In the genomic region with DNA sequence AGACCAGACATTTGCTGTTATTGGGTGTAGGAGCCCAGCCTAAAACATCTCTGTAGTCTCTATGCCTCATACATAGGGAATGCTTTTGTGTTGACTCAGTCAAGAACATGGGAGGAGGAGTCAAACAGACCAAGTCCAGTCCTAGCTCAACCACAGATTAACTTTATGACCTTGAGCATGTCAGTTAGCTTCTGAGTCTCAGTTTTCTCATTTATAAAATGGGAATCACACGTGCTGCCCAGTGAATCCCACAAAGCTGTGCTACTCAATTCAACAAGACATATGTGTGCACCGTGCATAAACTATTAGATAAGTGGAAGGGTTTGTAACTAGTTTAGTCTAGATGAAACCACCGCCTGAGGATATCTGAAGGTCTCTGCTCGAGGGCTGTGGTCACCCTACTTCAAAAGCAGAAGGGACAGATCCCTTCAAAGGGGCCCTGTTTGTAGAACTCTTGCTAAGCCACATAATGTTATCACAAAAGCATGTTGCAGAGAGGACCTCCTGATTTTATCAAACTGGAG, we compare ENCODE assay signal across 13 cellular contexts.
DNase-seq lines count a peak whose midpoint lies in the region; ATAC-seq, FAIRE-seq and TF ChIP-seq lines count a peak whose summit lies in the region.
"Had no signal": no experiment of that assay in that cellular context is flagged by ENCODE, and none has a peak within 500 bp of the region (broad histone marks: within the 10 kb centered on the region; RNA-seq: fewer than 3 reads in every experiment).

No MANE protein-coding gene starts in this region.

- H3K27me3 ChIP-seq in HepG2 (ENCODE audit: control insufficient read depth in 1 of 2, insufficient read depth in 2 of 2, low read length in 2 of 2) = peaks cover 1 to 4% of the 10 kb centered on the region in 2 experiments; a peak in 1 of 5 replicates
- H3K27me3 ChIP-seq: suprapubic skin had no signal

- POLR2A ChIA-PET in HepG2 (lab: Yijun Ruan, JAX) = no interaction called here

- peak; percentile 85 for ATAC-seq in HepG2
- no peak for ATAC-seq in stimulated activated naive B cell treated with anti-CD40 and anti-IgM and Interleukin-4, amounts not matched to agents 10 μg/mL and 1 μg/mL and 100 μg/mL, for 72 hours (replicated peaks)
- ATAC-seq in HG02763 (IDR thresholded peaks at IDR 0.05; ENCODE audit: unreplicated experiment) = no peak
- ATAC-seq: natural killer cell treated with Interleukin-12 subunit alpha and Interleukin-12 subunit beta and Interleukin-15 and Interleukin-18, amount 100 ng/mL, for 72 hours had no signal

- DNase-seq in AG08395 (ENCODE audit: low spot score) (peak; percentile 83), NCI-H226 (peak; percentile 81), cardiac fibroblast (ENCODE audit: low read depth in 2 of 2) (peak; percentile 64 to 89), HepG2 (ENCODE audit: low spot score) (peak; percentile 75), NCI-H446 treated with DMSO at 0.1 percent for 48 hours (lab: John Stamatoyannopoulos, UW) (no peak), HT-29 (ENCODE audit: low spot score) (no peak)
- DNase-seq in stimulated activated naive B cell treated with anti-CD40 and anti-IgM and Interleukin-4, amounts not matched to agents 10 μg/mL and 1 μg/mL and 100 μg/mL, for 72 hours = no peak
- DNase-seq: hippocampal formation, NCI-H1105 treated with DMSO at 0.1 percent for 48 hours had no signal

- H3K4me1 Mint-ChIP-seq in stimulated activated naive B cell treated with anti-CD40 and anti-IgM and Interleukin-4, amounts not matched to agents 10 μg/mL and 1 μg/mL and 100 μg/mL, for 72 hours = no peaks in the 10 kb centered on the region
- H3K4me1 Mint-ChIP-seq: B cell had no signal

- H3K27ac Mint-ChIP-seq in stimulated activated naive B cell treated with anti-CD40 and anti-IgM and Interleukin-4, amounts not matched to agents 10 μg/mL and 1 μg/mL and 100 μg/mL, for 72 hours = no peak overlapping the region
- H3K27ac Mint-ChIP-seq: B cell; natural killer cell treated with Interleukin-12 subunit alpha and Interleukin-12 subunit beta and Interleukin-15 and Interleukin-18, amount 100 ng/mL, for 72 hours had no signal

- TF ChIP-seq EP300 in HepG2 (IDR thresholded peaks at IDR 0.05; ENCODE audit: low read depth in 2 of 2, low read length in 2 of 2) (no peak), HepG2 (CRISPR knock-in tag; IDR thresholded peaks at IDR 0.05; ENCODE audit: borderline replicate concordance) (no peak)

- WGBS in HepG2 (ENCODE audit: low lambda C conversion rate) = 5% methylated on average over 4 of the region's 4 CpGs

- in situ Hi-C loops in HepG2 (cut with HindIII; ENCODE audit: extremely low pct_ligation_motif_present, low pct_unique_long_range_greater_than_20kb) = loop anchor here (10.0 kb wide), 3 partner anchors 482 to 882 kb away; no protein-coding TSS in a partner anchor

- no peak overlapping the region for H3K9ac ChIP-seq in HepG2 (ENCODE audit: insufficient read depth, low read depth, low read length)

- H3K9me3 ChIP-seq in HepG2 (ENCODE audit: low read length) = no peaks in the 10 kb centered on the region
- H3K9me3 ChIP-seq: suprapubic skin had no signal

- intact Hi-C loops in HepG2 (cut with micrococcal nuclease; ENCODE audit: unreplicated experiment) = loop anchor here (5.0 to 10.0 kb wide), 2 partner anchors 172 to 879 kb away; no protein-coding TSS in a partner anchor

- no peak for TF ChIP-seq POLR2A in HepG2 (IDR thresholded peaks at IDR 0.05; ENCODE audit: insufficient read depth in 1 of 2, low read depth in 2 of 2, low read length in 2 of 2)

- no peaks in the 10 kb centered on the region for H3K36me3 Mint-ChIP-seq in stimulated activated naive B cell treated with anti-CD40 and anti-IgM and Interleukin-4, amounts not matched to agents 10 μg/mL and 1 μg/mL and 100 μg/mL, for 72 hours
- H3K36me3 Mint-ChIP-seq: natural killer cell treated with Interleukin-12 subunit alpha and Interleukin-12 subunit beta and Interleukin-15 and Interleukin-18, amount 100 ng/mL, for 72 hours had no signal

- no peaks in the 10 kb centered on the region for H3K79me2 ChIP-seq in HepG2 (ENCODE audit: insufficient read depth, low read length)

- no peaks in the 10 kb centered on the region for H3K9me3 Mint-ChIP-seq in stimulated activated naive B cell treated with anti-CD40 and anti-IgM and Interleukin-4, amounts not matched to agents 10 μg/mL and 1 μg/mL and 100 μg/mL, for 72 hours
- H3K9me3 Mint-ChIP-seq: natural killer cell treated with Interleukin-12 subunit alpha and Interleukin-12 subunit beta and Interleukin-15 and Interleukin-18, amount 100 ng/mL, for 72 hours had no signal

- no peak overlapping the region for H3K27ac ChIP-seq in HepG2 (ENCODE audit: extremely low read length, insufficient read depth, low read length)
- H3K27ac ChIP-seq: suprapubic skin had no signal

- FAIRE-seq in HepG2 (lab: Jason Lieb, UNC) = peak; percentile 47

- H3K4me1 ChIP-seq in HepG2 (ENCODE audit: insufficient read depth, low read length) = peaks cover 32% of the 10 kb centered on the region

- no peak overlapping the region for H2AFZ ChIP-seq in HepG2 (ENCODE audit: low read length)

- peak overlapping the region; percentile 1; the same call in 1 of the 2 replicates for H3K4me2 ChIP-seq in HepG2 (ENCODE audit: low read depth, low read length)

- no peak for TF ChIP-seq RAD21 in HepG2 (CRISPR knock-in tag; IDR thresholded peaks at IDR 0.05)

- CTCF ChIA-PET in HepG2 (lab: Yijun Ruan, JAX; ENCODE audit: low intra/inter-chr PET ratio, low total read pairs) = no interaction called here

- peaks cover 0 to 5% of the 10 kb centered on the region in 2 donors for H3K27me3 Mint-ChIP-seq in stimulated activated naive B cell treated with anti-CD40 and anti-IgM and Interleukin-4, amounts not matched to agents 10 μg/mL and 1 μg/mL and 100 μg/mL, for 72 hours
- H3K27me3 Mint-ChIP-seq: B cell had no signal

- H4K20me1 ChIP-seq in HepG2 (ENCODE audit: insufficient read depth, low read length) = no peaks in the 10 kb centered on the region

- no peak overlapping the region for H3K4me3 Mint-ChIP-seq in stimulated activated naive B cell treated with anti-CD40 and anti-IgM and Interleukin-4, amounts not matched to agents 10 μg/mL and 1 μg/mL and 100 μg/mL, for 72 hours
- H3K4me3 Mint-ChIP-seq: B cell; natural killer cell treated with Interleukin-12 subunit alpha and Interleukin-12 subunit beta and Interleukin-15 and Interleukin-18, amount 100 ng/mL, for 72 hours had no signal

- H3K4me3 ChIP-seq in cardiac fibroblast (replicated peaks in 1 of 2; ENCODE audit: low read depth in 2 of 2, low read length in 2 of 2) (no peak overlapping the region), HepG2 (replicated peaks in 1 of 3; ENCODE audit: insufficient read depth in 1 of 3, low read depth in 2 of 3, low read length in 3 of 3) (no peak overlapping the region)
- H3K4me3 ChIP-seq: suprapubic skin had no signal

- no peaks in the 10 kb centered on the region for H3K36me3 ChIP-seq in HepG2 (replicated peaks in 1 of 2; ENCODE audit: control insufficient read depth in 1 of 2, insufficient read depth in 2 of 2, low read length in 2 of 2)
- H3K36me3 ChIP-seq: suprapubic skin had no signal

- TF ChIP-seq CTCF in cardiac fibroblast (IDR thresholded peaks at IDR 0.05; ENCODE audit: low read depth, low read length) (no peak), HepG2 (CRISPR knock-in tag; IDR thresholded peaks at IDR 0.05) (no peak)

- no TSS peak for BruUV-seq in HepG2 (replicated peaks; lab: Mats Ljungman, UMichigan)

TF ChIP-seq in HepG2, 621 proteins besides CTCF, POLR2A, EP300 and RAD21 (continues in another document):
- TF ChIP-seq ESRRA (CRISPR knock-in tag; IDR thresholded peaks at IDR 0.05; ENCODE audit: low read depth) (0 out of 2 replicates have a peak, but pooled peaks have one; percentile 46), ZBTB8A (CRISPR knock-in tag; IDR thresholded peaks at IDR 0.05; ENCODE audit: borderline replicate concordance, low read depth) (no peak), KDM1A (CRISPR knock-in tag; IDR thresholded peaks at IDR 0.05) (peak; percentile 69; the same call in 1 of the 2 replicates)
- TF ChIP-seq, protein P1, sequence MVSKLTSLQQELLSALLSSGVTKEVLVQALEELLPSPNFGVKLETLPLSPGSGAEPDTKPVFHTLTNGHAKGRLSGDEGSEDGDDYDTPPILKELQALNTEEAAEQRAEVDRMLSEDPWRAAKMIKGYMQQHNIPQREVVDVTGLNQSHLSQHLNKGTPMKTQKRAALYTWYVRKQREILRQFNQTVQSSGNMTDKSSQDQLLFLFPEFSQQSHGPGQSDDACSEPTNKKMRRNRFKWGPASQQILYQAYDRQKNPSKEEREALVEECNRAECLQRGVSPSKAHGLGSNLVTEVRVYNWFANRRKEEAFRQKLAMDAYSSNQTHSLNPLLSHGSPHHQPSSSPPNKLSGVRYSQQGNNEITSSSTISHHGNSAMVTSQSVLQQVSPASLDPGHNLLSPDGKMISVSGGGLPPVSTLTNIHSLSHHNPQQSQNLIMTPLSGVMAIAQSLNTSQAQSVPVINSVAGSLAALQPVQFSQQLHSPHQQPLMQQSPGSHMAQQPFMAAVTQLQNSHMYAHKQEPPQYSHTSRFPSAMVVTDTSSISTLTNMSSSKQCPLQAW (CRISPR knock-in tag; IDR thresholded peaks at IDR 0.05) = no peak
- TF ChIP-seq, protein P2, sequence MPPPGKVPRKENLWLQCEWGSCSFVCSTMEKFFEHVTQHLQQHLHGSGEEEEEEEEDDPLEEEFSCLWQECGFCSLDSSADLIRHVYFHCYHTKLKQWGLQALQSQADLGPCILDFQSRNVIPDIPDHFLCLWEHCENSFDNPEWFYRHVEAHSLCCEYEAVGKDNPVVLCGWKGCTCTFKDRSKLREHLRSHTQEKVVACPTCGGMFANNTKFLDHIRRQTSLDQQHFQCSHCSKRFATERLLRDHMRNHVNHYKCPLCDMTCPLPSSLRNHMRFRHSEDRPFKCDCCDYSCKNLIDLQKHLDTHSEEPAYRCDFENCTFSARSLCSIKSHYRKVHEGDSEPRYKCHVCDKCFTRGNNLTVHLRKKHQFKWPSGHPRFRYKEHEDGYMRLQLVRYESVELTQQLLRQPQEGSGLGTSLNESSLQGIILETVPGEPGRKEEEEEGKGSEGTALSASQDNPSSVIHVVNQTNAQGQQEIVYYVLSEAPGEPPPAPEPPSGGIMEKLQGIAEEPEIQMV (CRISPR knock-in tag; IDR thresholded peaks at IDR 0.05; ENCODE audit: low read depth) = no peak

Comparison
In these comparisons a context has a peak if more than half of its experiments do, and no peak if none do; other contexts are left out.
1. DNase-seq: peak in AG08395 (single experiment), NCI-H226 (single experiment), cardiac fibroblast (2 of 2) and HepG2 (single experiment); none in NCI-H446 treated with DMSO at 0.1 percent for 48 hours (single experiment), stimulated activated naive B cell treated with anti-CD40 and anti-IgM and Interleukin-4, amounts not matched to agents 10 μg/mL and 1 μg/mL and 100 μg/mL, for 72 hours (single experiment) and HT-29 (single experiment).